ENCODE assay signal across 29 cellular contexts in the genomic region with DNA sequence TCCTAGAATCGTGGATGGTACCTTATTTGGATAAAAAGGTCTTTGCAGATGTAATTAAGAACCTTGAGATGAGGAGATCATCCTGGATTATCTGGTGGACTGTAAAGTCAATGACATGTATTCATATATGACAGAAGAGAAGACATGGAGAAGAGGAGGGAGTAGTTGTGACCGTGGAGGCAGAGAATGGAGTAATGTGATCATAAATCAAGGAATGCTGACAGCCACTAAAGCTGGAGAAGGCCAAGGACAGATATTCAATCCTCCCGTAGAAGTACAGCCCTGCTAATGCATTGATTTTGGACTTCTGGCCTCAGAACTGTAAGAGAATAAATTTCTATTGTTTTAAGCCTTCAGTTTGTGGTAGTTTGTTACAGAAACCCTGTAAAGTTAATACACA.
"Had no signal": no experiment of that assay in that cellular context is flagged by ENCODE, and none has a peak within 500 bp of the region (broad histone marks: within the 10 kb centered on the region; RNA-seq: fewer than 3 reads in every experiment).

No MANE protein-coding gene starts in this region.

- DNase-seq: hypothalamus; immature natural killer cell; kidney; left colon; left ventricle myocardium inferior; mesendoderm; naive B cell; natural killer cell; nephron progenitor cell; occipital lobe; ovary; stimulated activated CD4-positive, alpha-beta T cell treated with anti-CD3 and anti-CD28 coated beads, Interleukin-12 subunit alpha, Interleukin-12 subunit beta, amount 100 ng/mL, for 4 hours; stimulated activated CD4-positive, alpha-beta T cell treated with anti-CD3 and anti-CD28 coated beads, Interleukin-15, amount 100 ng/mL, for 24 hours; stimulated activated CD4-positive, alpha-beta T cell treated with anti-CD3 and anti-CD28 coated beads, Interleukin-2, amount 100 ng/mL, for 24 hours; stimulated activated CD4-positive, alpha-beta T cell treated with anti-CD3 and anti-CD28 coated beads, Interleukin-4, amount 100 ng/mL, for 1 hour; stimulated activated naive B cell treated with anti-CD40 and anti-IgM and Interleukin-4, amounts not matched to agents 10 μg/mL and 1 μg/mL and 100 μg/mL, for 72 hours; stimulated activated naive CD8-positive, alpha-beta T cell treated with anti-CD3 and anti-CD28 coated beads, Interleukin-15, Interleukin-2, amounts not matched to agents 100 U/mL and 50 U/mL, for 24 hours; stomach; testis; thyroid gland; transverse colon; upper lobe of left lung had no signal

- H3K27ac ChIP-seq: left ventricle myocardium inferior, neural progenitor cell, neutrophil, ovary, right atrium auricular region, skin epidermis, stomach, testis, thyroid gland, transverse colon, upper lobe of left lung had no signal

- H3K4me2 ChIP-seq: neural progenitor cell had no signal

- ATAC-seq: left colon; natural killer cell; sciatic nerve; stimulated activated naive B cell treated with anti-CD40 and anti-IgM and Interleukin-4, amounts not matched to agents 10 μg/mL and 1 μg/mL and 100 μg/mL, for 72 hours; stimulated activated naive CD8-positive, alpha-beta T cell treated with anti-CD3 and anti-CD28 coated beads, Interleukin-15, Interleukin-2, amounts not matched to agents 100 U/mL and 50 U/mL, for 24 hours had no signal

- FAIRE-seq: islet of Langerhans, kidney had no signal

- H3K27me3 ChIP-seq: neural progenitor cell, neutrophil, ovary, right atrium auricular region, stomach, testis, thyroid gland, transverse colon, upper lobe of left lung had no signal

- H3K36me3 ChIP-seq: neural progenitor cell, neutrophil, ovary, thyroid gland had no signal

- H3K9ac ChIP-seq: neural progenitor cell had no signal

- H3K4me3 ChIP-seq: left ventricle myocardium inferior, lung, neural progenitor cell, ovary, right atrium auricular region, skin epidermis, stomach, testis, thyroid gland, transverse colon, upper lobe of left lung had no signal

- H3K9me3 ChIP-seq: left ventricle myocardium inferior, neutrophil, ovary, right atrium auricular region, stomach, testis, thyroid gland, transverse colon, upper lobe of left lung had no signal

- H2AFZ ChIP-seq: neural progenitor cell had no signal

- H3K4me1 ChIP-seq: left ventricle myocardium inferior, neural progenitor cell, right atrium auricular region, stomach, testis, thyroid gland, transverse colon, upper lobe of left lung had no signal
